21 cellular contexts compared by ENCODE assay signal in the genomic region with DNA sequence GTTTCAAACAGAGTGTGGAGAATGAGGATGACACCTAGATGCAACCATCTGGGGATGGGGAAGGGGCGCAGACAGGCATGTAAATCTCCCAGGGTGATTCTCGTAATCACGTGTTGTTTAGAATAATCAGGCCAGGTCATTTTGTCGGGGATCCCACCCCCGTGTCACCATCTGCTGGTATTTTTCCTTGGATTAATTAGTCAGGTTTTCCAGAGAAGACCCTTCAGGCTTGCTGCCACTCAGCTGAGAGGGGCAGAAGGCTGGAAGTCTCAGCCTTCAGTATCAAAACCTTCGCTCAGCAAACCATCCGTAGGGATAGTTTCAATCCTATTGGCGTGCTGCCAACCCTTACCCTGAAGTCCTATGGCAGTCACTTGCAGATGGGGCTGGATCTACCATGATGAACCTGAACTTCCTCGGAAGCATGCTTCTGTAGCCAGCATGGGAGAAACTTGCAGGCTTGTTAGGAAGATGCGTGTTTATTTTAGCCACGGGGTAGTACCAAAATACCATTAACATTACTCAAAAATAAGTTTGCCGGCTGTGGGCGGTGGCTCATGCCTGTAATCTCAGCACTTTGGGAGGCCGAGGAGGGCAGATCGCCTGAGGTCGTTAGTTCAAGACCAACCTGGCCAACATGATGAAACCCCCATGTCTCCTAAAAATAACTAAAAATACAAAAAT. TPM values are rescaled to one million over a fixed set of nuclear protein-coding genes. Genes with fewer than 3 reads are reported as not detected.
DNase-seq lines count a peak whose midpoint lies in the region; ATAC-seq, FAIRE-seq and TF ChIP-seq lines count a peak whose summit lies in the region.
"Had no signal": no experiment of that assay in that cellular context is flagged by ENCODE, and none has a peak within 500 bp of the region (broad histone marks: within the 10 kb centered on the region; RNA-seq: fewer than 3 reads in every experiment).

No MANE protein-coding gene starts in this region.

- intact Hi-C loops in sciatic nerve (cut with DNase I) = loop anchor here (10.0 kb wide), 1 partner anchor 121 kb away; a partner anchor contains a TSS

- no peak overlapping the region for H3K27ac Mint-ChIP-seq in effector memory CD8-positive, alpha-beta T cell

- H3K36me3 ChIP-seq in RWPE2 (ENCODE audit: low read depth) = no peaks in the 10 kb centered on the region
- H3K36me3 ChIP-seq: ascending aorta, esophagus muscularis mucosa, upper lobe of right lung had no signal

- no peak for TF ChIP-seq CTCF in RWPE2 (IDR thresholded peaks at IDR 0.05; ENCODE audit: poor library complexity, severe bottlenecking)

- FAIRE-seq in HTR-8/SVneo (lab: Jason Lieb, UNC) (peak; percentile 33), urothelium cell line (lab: Jason Lieb, UNC) (no peak)

- no peak overlapping the region for H3K4me3 ChIP-seq in RWPE2 (ENCODE audit: severe bottlenecking)
- H3K4me3 ChIP-seq: ascending aorta, dorsolateral prefrontal cortex, esophagus muscularis mucosa, upper lobe of right lung had no signal

- H3K4me1 ChIP-seq in RWPE2 (ENCODE audit: insufficient read depth, poor library complexity, severe bottlenecking) = no peaks in the 10 kb centered on the region
- H3K4me1 ChIP-seq: ascending aorta, esophagus muscularis mucosa, upper lobe of right lung had no signal

- no peaks in the 10 kb centered on the region for H3K27me3 ChIP-seq in RWPE2 (ENCODE audit: insufficient read depth, poor library complexity, severe bottlenecking)
- H3K27me3 ChIP-seq: ascending aorta, dorsolateral prefrontal cortex, esophagus muscularis mucosa, upper lobe of right lung had no signal

- no peaks in the 10 kb centered on the region for H3K9me3 ChIP-seq in RWPE2 (ENCODE audit: severe bottlenecking)
- H3K9me3 ChIP-seq: ascending aorta, esophagus muscularis mucosa, upper lobe of right lung had no signal

- H3K36me3 Mint-ChIP-seq in effector memory CD8-positive, alpha-beta T cell (ENCODE audit: insufficient read depth) = no peaks in the 10 kb centered on the region

- DNase-seq in AG08396 (ENCODE audit: low spot score) (peak; percentile 59), HTR-8/SVneo (ENCODE audit: insufficient read length, low spot score) (no peak), RWPE2 (ENCODE audit: low spot score) (no peak), fibroblast of peridontal ligament (ENCODE audit: extremely low read depth) (peak; percentile 36), urothelium cell line (ENCODE audit: low spot score) (no peak), sciatic nerve (ENCODE audit: low spot score) (no peak)
- DNase-seq in stimulated activated CD4-positive, alpha-beta T cell treated with anti-CD3 and anti-CD28 coated beads, Interleukin-15, amount 100 ng/mL, for 24 hours = no peak
- no peak for DNase-seq in effector memory CD8-positive, alpha-beta T cell
- DNase-seq: ACHN; activated CD4-positive, alpha-beta T cell treated with anti-CD3 and anti-CD28 coated beads for 1 hour; activated gamma-delta T cell treated with Interleukin-2 at 50 U/mL for 16 hours; Calu3; dorsolateral prefrontal cortex; hypothalamus; left colon; NCI-H1930; NCI-H748 treated with DMSO at 0.1 percent for 48 hours; T-helper 1 cell; upper lobe of right lung had no signal

- no peaks in the 10 kb centered on the region for H3K9me3 Mint-ChIP-seq in effector memory CD8-positive, alpha-beta T cell

- H3K4me3 Mint-ChIP-seq in effector memory CD8-positive, alpha-beta T cell = no peak overlapping the region

- H3K4me1 Mint-ChIP-seq in effector memory CD8-positive, alpha-beta T cell (ENCODE audit: low read depth in 2 of 2) = no peaks in the 10 kb centered on the region

- ATAC-seq in RWPE2 (ENCODE audit: low read depth) (peak; percentile 53), sciatic nerve (no peak)
- no peak for ATAC-seq in effector memory CD8-positive, alpha-beta T cell (replicated peaks)
- ATAC-seq: left colon, upper lobe of right lung had no signal

- no peak overlapping the region for H3K27ac ChIP-seq in RWPE2 (ENCODE audit: poor library complexity, severe bottlenecking)
- H3K27ac ChIP-seq: ascending aorta, dorsolateral prefrontal cortex, esophagus muscularis mucosa, upper lobe of right lung had no signal

- H3K27me3 Mint-ChIP-seq in effector memory CD8-positive, alpha-beta T cell = peaks cover 13 to 41% of the 10 kb centered on the region in 2 donors

RNA-seq across cellular contexts. Expression of a gene that starts 7.5 kb away (rescaled TPM):
- 25.9 TPM for total RNA-seq in sciatic nerve

Comparison
In these comparisons a context has a peak if more than half of its experiments do, and no peak if none do; other contexts are left out.
1. DNase-seq: peak in AG08396 (single experiment) and fibroblast of peridontal ligament (single experiment); none in HTR-8/SVneo (single experiment), RWPE2 (single experiment), stimulated activated CD4-positive, alpha-beta T cell treated with anti-CD3 and anti-CD28 coated beads, Interleukin-15, amount 100 ng/mL, for 24 hours (single experiment), urothelium cell line (single experiment), sciatic nerve (single experiment) and effector memory CD8-positive, alpha-beta T cell (0 of 3).